In the genomic region with DNA sequence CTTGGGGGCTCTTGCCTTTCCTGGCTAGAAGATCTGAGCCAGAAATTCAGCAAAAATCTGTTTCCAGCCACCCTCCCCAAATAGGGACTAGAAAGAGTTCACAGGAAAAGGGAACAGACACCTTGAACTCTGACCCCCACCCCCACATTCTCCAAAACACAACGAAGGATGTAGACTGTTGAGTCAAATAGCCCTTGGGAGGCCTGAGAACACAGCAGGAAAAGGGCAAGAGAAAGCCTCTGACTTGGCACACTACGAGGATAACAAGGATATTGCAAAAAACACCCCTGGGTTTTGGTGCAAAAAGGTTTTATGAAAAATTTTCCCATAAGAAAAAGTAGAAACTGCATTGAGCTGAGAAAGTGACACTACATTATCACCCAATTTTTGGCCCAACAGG, we compare ENCODE assay signal across 2 cellular contexts.
TF ChIP-seq lines count a peak whose summit lies in the region.

No MANE protein-coding gene starts in this region.

TF ChIP-seq in SK-N-SH, 30 proteins besides CTCF, POLR2A, EP300 and RAD21:
- TF ChIP-seq JUND (IDR thresholded peaks at IDR 0.05) = no peak
- no peak for TF ChIP-seq SMC3 (IDR thresholded peaks at IDR 0.05; ENCODE audit: low read depth, low read length)

TF ChIP-seq in SK-N-SH treated with all-trans-retinoic acid at 6 μM for 48 hours, 23 proteins besides CTCF, POLR2A, EP300 and RAD21:
- TF ChIP-seq GLIS3 (CRISPR knock-in tag; IDR thresholded peaks at IDR 0.05) (no peak), ZNF70 (CRISPR knock-in tag; IDR thresholded peaks at IDR 0.05) (no peak), SNAI2 (CRISPR knock-in tag; IDR thresholded peaks at IDR 0.05) (no peak), ARNTL (CRISPR knock-in tag; IDR thresholded peaks at IDR 0.05; ENCODE audit: borderline replicate concordance, low read depth) (no peak), ZFP3 (CRISPR knock-in tag; IDR thresholded peaks at IDR 0.05) (no peak), ISL1 (CRISPR knock-in tag; IDR thresholded peaks at IDR 0.05) (no peak), BACH2 (CRISPR knock-in tag; IDR thresholded peaks at IDR 0.05; ENCODE audit: borderline replicate concordance) (no peak), ESRRG (CRISPR knock-in tag; IDR thresholded peaks at IDR 0.05) (no peak), ZFP30 (CRISPR knock-in tag; IDR thresholded peaks at IDR 0.05) (no peak), PPARA (CRISPR knock-in tag; IDR thresholded peaks at IDR 0.05; ENCODE audit: borderline replicate concordance) (no peak), TCF4 (CRISPR knock-in tag; IDR thresholded peaks at IDR 0.05; ENCODE audit: borderline replicate concordance) (no peak), ZNF565 (CRISPR knock-in tag; conservative IDR thresholded peaks at IDR 0.05; ENCODE audit: low read depth) (no peak), TOX (CRISPR knock-in tag; IDR thresholded peaks at IDR 0.05; ENCODE audit: borderline replicate concordance) (no peak), OSR1 (CRISPR knock-in tag; IDR thresholded peaks at IDR 0.05) (no peak), TSHZ2 (CRISPR knock-in tag; IDR thresholded peaks at IDR 0.05) (no peak), CSDC2 (CRISPR knock-in tag; IDR thresholded peaks at IDR 0.05) (no peak)
- TF ChIP-seq, protein P1, sequence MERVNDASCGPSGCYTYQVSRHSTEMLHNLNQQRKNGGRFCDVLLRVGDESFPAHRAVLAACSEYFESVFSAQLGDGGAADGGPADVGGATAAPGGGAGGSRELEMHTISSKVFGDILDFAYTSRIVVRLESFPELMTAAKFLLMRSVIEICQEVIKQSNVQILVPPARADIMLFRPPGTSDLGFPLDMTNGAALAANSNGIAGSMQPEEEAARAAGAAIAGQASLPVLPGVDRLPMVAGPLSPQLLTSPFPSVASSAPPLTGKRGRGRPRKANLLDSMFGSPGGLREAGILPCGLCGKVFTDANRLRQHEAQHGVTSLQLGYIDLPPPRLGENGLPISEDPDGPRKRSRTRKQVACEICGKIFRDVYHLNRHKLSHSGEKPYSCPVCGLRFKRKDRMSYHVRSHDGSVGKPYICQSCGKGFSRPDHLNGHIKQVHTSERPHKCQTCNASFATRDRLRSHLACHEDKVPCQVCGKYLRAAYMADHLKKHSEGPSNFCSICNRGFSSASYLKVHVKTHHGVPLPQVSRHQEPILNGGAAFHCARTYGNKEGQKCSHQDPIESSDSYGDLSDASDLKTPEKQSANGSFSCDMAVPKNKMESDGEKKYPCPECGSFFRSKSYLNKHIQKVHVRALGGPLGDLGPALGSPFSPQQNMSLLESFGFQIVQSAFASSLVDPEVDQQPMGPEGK (CRISPR knock-in tag; IDR thresholded peaks at IDR 0.05; ENCODE audit: borderline replicate concordance) = no peak
- TF ChIP-seq, protein P2, sequence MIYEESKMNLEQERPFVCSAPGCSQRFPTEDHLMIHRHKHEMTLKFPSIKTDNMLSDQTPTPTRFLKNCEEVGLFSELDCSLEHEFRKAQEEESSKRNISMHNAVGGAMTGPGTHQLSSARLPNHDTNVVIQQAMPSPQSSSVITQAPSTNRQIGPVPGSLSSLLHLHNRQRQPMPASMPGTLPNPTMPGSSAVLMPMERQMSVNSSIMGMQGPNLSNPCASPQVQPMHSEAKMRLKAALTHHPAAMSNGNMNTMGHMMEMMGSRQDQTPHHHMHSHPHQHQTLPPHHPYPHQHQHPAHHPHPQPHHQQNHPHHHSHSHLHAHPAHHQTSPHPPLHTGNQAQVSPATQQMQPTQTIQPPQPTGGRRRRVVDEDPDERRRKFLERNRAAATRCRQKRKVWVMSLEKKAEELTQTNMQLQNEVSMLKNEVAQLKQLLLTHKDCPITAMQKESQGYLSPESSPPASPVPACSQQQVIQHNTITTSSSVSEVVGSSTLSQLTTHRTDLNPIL (CRISPR knock-in tag; IDR thresholded peaks at IDR 0.05; ENCODE audit: low read depth) = no peak
- TF ChIP-seq, protein P3, sequence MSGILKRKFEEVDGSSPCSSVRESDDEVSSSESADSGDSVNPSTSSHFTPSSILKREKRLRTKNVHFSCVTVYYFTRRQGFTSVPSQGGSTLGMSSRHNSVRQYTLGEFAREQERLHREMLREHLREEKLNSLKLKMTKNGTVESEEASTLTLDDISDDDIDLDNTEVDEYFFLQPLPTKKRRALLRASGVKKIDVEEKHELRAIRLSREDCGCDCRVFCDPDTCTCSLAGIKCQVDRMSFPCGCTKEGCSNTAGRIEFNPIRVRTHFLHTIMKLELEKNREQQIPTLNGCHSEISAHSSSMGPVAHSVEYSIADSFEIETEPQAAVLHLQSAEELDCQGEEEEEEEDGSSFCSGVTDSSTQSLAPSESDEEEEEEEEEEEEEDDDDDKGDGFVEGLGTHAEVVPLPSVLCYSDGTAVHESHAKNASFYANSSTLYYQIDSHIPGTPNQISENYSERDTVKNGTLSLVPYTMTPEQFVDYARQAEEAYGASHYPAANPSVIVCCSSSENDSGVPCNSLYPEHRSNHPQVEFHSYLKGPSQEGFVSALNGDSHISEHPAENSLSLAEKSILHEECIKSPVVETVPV (CRISPR knock-in tag; IDR thresholded peaks at IDR 0.05) = no peak
